In the genomic region with DNA sequence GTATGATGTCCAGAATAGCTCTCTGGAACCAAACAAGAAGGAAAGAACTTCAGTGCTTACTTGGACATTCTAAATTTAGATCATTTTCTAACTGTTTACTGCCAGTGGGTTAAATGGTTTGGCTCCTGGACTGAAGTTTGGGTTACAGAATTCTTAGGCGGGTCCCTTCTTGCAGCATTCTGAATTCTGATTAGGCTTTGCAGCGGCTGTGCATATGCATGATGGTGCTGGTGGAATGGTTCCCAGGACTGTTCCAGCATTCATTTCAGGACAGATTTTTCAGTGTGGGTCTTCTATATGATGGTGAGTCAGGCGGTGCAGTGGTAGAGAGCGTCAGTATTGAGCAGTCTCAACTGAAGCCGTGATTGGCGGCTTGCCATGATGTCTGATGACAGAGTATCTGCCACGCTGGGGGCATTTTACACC, we compare ENCODE assay signal across 20 cellular contexts.
A peak's percentile ranks its signal among the peaks of the same experiment; 100 is the strongest.
DNase-seq lines count a peak whose midpoint lies in the region; ATAC-seq and TF ChIP-seq lines count a peak whose summit lies in the region.
"Had no signal": no experiment of that assay in that cellular context is flagged by ENCODE, and none has a peak within 500 bp of the region (broad histone marks: within the 10 kb centered on the region; RNA-seq: fewer than 3 reads in every experiment).

No MANE protein-coding gene starts in this region.

- H3K4me1 Mint-ChIP-seq in nephron progenitor cell: peaks cover 6% of the 10 kb centered on the region

- no peak for ATAC-seq in HG03457 (IDR thresholded peaks at IDR 0.05; ENCODE audit: unreplicated experiment)
- no peak for ATAC-seq in GM21381 (IDR thresholded peaks at IDR 0.05; ENCODE audit: unreplicated experiment)
- no peak for ATAC-seq in GM18858 (IDR thresholded peaks at IDR 0.05; ENCODE audit: unreplicated experiment)
- ATAC-seq: activated CD8-positive, alpha-beta memory T cell treated with anti-CD3 and anti-CD28 coated beads, Interleukin-2, amount 10 ng/mL, durations not matched to agents 7 days and 5 days; left colon; Panc1; SK-N-SH treated with all-trans-retinoic acid at 6 μM for 48 hours; stimulated activated naive CD8-positive, alpha-beta T cell treated with anti-CD3 and anti-CD28 coated beads, Interleukin-15, amount 100 ng/mL, for 72 hours had no signal

- H3K27ac Mint-ChIP-seq in nephron progenitor cell: no peak overlapping the region
- H3K27ac Mint-ChIP-seq: activated CD8-positive, alpha-beta memory T cell treated with anti-CD3 and anti-CD28 coated beads, Interleukin-2, amount 10 ng/mL, durations not matched to agents 7 days and 5 days; CD4-positive, alpha-beta memory T cell; stimulated activated naive CD8-positive, alpha-beta T cell treated with anti-CD3 and anti-CD28 coated beads, Interleukin-15, amount 100 ng/mL, for 72 hours had no signal

- H3K9me3 Mint-ChIP-seq in nephron progenitor cell: peaks cover 11% of the 10 kb centered on the region
- H3K9me3 Mint-ChIP-seq: stimulated activated naive CD8-positive, alpha-beta T cell treated with anti-CD3 and anti-CD28 coated beads, Interleukin-15, amount 100 ng/mL, for 72 hours had no signal

- no peak overlapping the region for H3K4me3 Mint-ChIP-seq in nephron progenitor cell
- H3K4me3 Mint-ChIP-seq: activated CD8-positive, alpha-beta memory T cell treated with anti-CD3 and anti-CD28 coated beads, Interleukin-2, amount 10 ng/mL, durations not matched to agents 7 days and 5 days; CD4-positive, alpha-beta memory T cell; stimulated activated naive CD8-positive, alpha-beta T cell treated with anti-CD3 and anti-CD28 coated beads, Interleukin-15, amount 100 ng/mL, for 72 hours had no signal

- peaks cover 7% of the 10 kb centered on the region for H3K36me3 Mint-ChIP-seq in nephron progenitor cell (ENCODE audit: low read depth)
- H3K36me3 Mint-ChIP-seq: CD4-positive, alpha-beta memory T cell had no signal

- H3K27me3 Mint-ChIP-seq in nephron progenitor cell (ENCODE audit: low read depth, poor library complexity): peaks cover 3% of the 10 kb centered on the region
- H3K27me3 Mint-ChIP-seq: activated CD8-positive, alpha-beta memory T cell treated with anti-CD3 and anti-CD28 coated beads, Interleukin-2, amount 10 ng/mL, durations not matched to agents 7 days and 5 days; CD4-positive, alpha-beta memory T cell; stimulated activated naive CD8-positive, alpha-beta T cell treated with anti-CD3 and anti-CD28 coated beads, Interleukin-15, amount 100 ng/mL, for 72 hours had no signal

- TF ChIP-seq CTCF in AG09319 (IDR thresholded peaks at IDR 0.05; ENCODE audit: low read depth, low read length) (no peak), nephron progenitor cell (IDR thresholded peaks at IDR 0.05) (no peak)

- DNase-seq in AG09319 (ENCODE audit: extremely low read depth, low read depth) (peak; percentile 36), RPMI8226 (peak; percentile 11), fibroblast of the conjunctiva (ENCODE audit: low read depth) (peak; percentile 37), myocyte (ENCODE audit: low read depth) (peak; percentile 84), nephron progenitor cell (no peak)
- DNase-seq: ACHN; activated CD8-positive, alpha-beta memory T cell treated with anti-CD3 and anti-CD28 coated beads, Interleukin-2, amount 10 ng/mL, durations not matched to agents 7 days and 5 days; CD4-positive, alpha-beta memory T cell; foreskin melanocyte; KBM-7; left colon; NCI-H1048; NCI-H2171; NCI-H774; stimulated activated naive CD8-positive, alpha-beta T cell treated with anti-CD3 and anti-CD28 coated beads, Interleukin-15, amount 100 ng/mL, for 72 hours had no signal
